ENCODE assay signal across 7 cellular contexts in the genomic region with DNA sequence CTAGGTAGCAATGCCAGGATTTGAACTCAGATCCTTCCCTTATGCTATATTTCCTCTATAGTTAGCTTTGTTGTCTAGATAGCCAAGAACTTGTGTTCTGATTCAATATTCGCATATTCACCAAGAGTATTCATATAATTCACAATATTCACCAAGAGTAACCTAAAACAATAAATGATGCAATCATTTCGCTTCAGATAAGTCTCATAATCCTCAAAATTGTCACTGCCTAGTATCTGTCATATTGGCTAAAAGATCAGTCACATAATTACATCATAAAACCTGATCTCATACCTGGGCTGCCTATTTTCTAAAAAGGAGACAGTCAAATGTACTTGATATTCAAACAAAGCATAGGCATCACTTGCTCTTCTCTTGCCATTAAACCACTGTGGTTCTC.
"Had no signal": no experiment of that assay in that cellular context is flagged by ENCODE, and none has a peak within 500 bp of the region (broad histone marks: within the 10 kb centered on the region; RNA-seq: fewer than 3 reads in every experiment).

No MANE protein-coding gene starts in this region.

- H3K4me3 ChIP-seq: GM23338 had no signal

- FAIRE-seq: H1, H54, HTR-8/SVneo had no signal

- DNase-seq: H9, HCEC 1CT, KG1 had no signal

- ATAC-seq: GM23338 had no signal
